Comparison of ENCODE assay signal across 1 cellular context in genomic region chr11:737366-737765, GRCh38.
TF ChIP-seq lines count a peak whose summit lies in the region.

No MANE protein-coding gene starts in this region.

TF ChIP-seq in IMR-90, 13 proteins besides CTCF, POLR2A, EP300 and RAD21:
- TF ChIP-seq MAFK (IDR thresholded peaks at IDR 0.05; ENCODE audit: low read depth, low read length) = no peak
- no peak for TF ChIP-seq FOS (IDR thresholded peaks at IDR 0.05; ENCODE audit: low read depth, low read length)
- no peak for TF ChIP-seq RFX5 (IDR thresholded peaks at IDR 0.05; ENCODE audit: low read depth, low read length)
- no peak for TF ChIP-seq MAZ (IDR thresholded peaks at IDR 0.05; ENCODE audit: borderline replicate concordance, low read depth, low read length)
- TF ChIP-seq, protein P1, sequence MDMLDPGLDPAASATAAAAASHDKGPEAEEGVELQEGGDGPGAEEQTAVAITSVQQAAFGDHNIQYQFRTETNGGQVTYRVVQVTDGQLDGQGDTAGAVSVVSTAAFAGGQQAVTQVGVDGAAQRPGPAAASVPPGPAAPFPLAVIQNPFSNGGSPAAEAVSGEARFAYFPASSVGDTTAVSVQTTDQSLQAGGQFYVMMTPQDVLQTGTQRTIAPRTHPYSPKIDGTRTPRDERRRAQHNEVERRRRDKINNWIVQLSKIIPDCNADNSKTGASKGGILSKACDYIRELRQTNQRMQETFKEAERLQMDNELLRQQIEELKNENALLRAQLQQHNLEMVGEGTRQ (IDR thresholded peaks at IDR 0.05; ENCODE audit: low read depth, low read length) = no peak
- TF ChIP-seq CHD1 (IDR thresholded peaks at IDR 0.05; ENCODE audit: low read depth, low read length) = no peak
- no peak for TF ChIP-seq SMC3 (IDR thresholded peaks at IDR 0.05; ENCODE audit: low read depth, low read length)
- no peak for TF ChIP-seq MXI1 (IDR thresholded peaks at IDR 0.05; ENCODE audit: borderline replicate concordance, low read depth, low read length)
- TF ChIP-seq RCOR1 (IDR thresholded peaks at IDR 0.05; ENCODE audit: insufficient replicate concordance, low read length) = no peak
- no peak; the same call in 1 of the 2 replicates for TF ChIP-seq ELK1 (IDR thresholded peaks at IDR 0.05; ENCODE audit: borderline replicate concordance, low read depth, low read length)
- TF ChIP-seq CEBPB (IDR thresholded peaks at IDR 0.05; ENCODE audit: low read depth, low read length) = no peak
